Comparison of ENCODE assay signal across 16 cellular contexts in genomic region chr4:134687646-134688628, GRCh38.
"Had no signal": no experiment of that assay in that cellular context is flagged by ENCODE, and none has a peak within 500 bp of the region (broad histone marks: within the 10 kb centered on the region; RNA-seq: fewer than 3 reads in every experiment).

No MANE protein-coding gene starts in this region.

- H3K4me3 ChIP-seq: cardiac muscle cell, gastrocnemius medialis, left ventricle myocardium inferior, mucosa of descending colon, suprapubic skin had no signal

- DNase-seq: activated B cell treated with CpG ODN at 0.5 μM for 24 hours; activated CD4-positive, alpha-beta memory T cell treated with anti-CD3 and anti-CD28 coated beads for 36 hours; activated CD4-positive, alpha-beta T cell treated with anti-CD3 and anti-CD28 coated beads for 4 hours; activated T-cell treated with anti-CD3 and anti-CD28 coated beads for 4 hours; amniotic stem cell; gastrocnemius medialis; head of caudate nucleus; kidney; left ventricle myocardium inferior; mucosa of descending colon; naive thymus-derived CD4-positive, alpha-beta T cell; stimulated activated CD8-positive, alpha-beta memory T cell treated with anti-CD3 and anti-CD28 coated beads, Interleukin-4, amount 100 ng/mL, for 48 hours; T-cell; trophoblast cell had no signal

- H3K4me1 ChIP-seq: gastrocnemius medialis, left ventricle myocardium inferior, suprapubic skin had no signal

- H3K36me3 ChIP-seq: cardiac muscle cell, gastrocnemius medialis, left ventricle myocardium inferior, suprapubic skin had no signal

- H3K27ac ChIP-seq: cardiac muscle cell, gastrocnemius medialis, left ventricle myocardium inferior, suprapubic skin had no signal

- H3K27me3 ChIP-seq: cardiac muscle cell, gastrocnemius medialis, suprapubic skin had no signal

- H3K9me3 ChIP-seq: gastrocnemius medialis, left ventricle myocardium inferior, mucosa of descending colon, suprapubic skin had no signal

- ATAC-seq: gastrocnemius medialis; mucosa of descending colon; naive thymus-derived CD4-positive, alpha-beta T cell; T-cell had no signal
